In genomic region chr2:181474227-181474626, GRCh38 we compare ENCODE assay signal across 14 cellular contexts. TPM values are rescaled to one million over a fixed set of nuclear protein-coding genes. Genes with fewer than 3 reads are reported as not detected.
DNase-seq lines count a peak whose midpoint lies in the region; ATAC-seq, FAIRE-seq and TF ChIP-seq lines count a peak whose summit lies in the region.
"Had no signal": no experiment of that assay in that cellular context is flagged by ENCODE, and none has a peak within 500 bp of the region (broad histone marks: within the 10 kb centered on the region; RNA-seq: fewer than 3 reads in every experiment).

No MANE protein-coding gene starts in this region.

- TF ChIP-seq CTCF in IMR-90 (conservative IDR thresholded peaks at IDR 0.05; ENCODE audit: low read depth, low read length) = no peak
- TF ChIP-seq CTCF in bronchial epithelial cell (IDR thresholded peaks at IDR 0.05; ENCODE audit: insufficient read depth, low read length, severe bottlenecking) = no peak
- TF ChIP-seq CTCF in left ventricle myocardium inferior (IDR thresholded peaks at IDR 0.05; ENCODE audit: borderline replicate concordance) = no peak
- TF ChIP-seq CTCF in OCI-LY7 (conservative IDR thresholded peaks at IDR 0.05; ENCODE audit: low read length) = no peak

- no peak overlapping the region for H3K4me3 ChIP-seq in CD8-positive, alpha-beta memory T cell (ENCODE audit: low read length)
- H3K4me3 ChIP-seq in IMR-90 (ENCODE audit: insufficient read depth, low read depth, low read length) = no peak overlapping the region
- no peak overlapping the region for H3K4me3 ChIP-seq in bronchial epithelial cell (ENCODE audit: low read depth, low read length)
- H3K4me3 ChIP-seq in left ventricle myocardium inferior = no peak overlapping the region
- H3K4me3 ChIP-seq in OCI-LY7 (ENCODE audit: low read depth, low read length, poor library complexity, severe bottlenecking) = no peak overlapping the region
- H3K4me3 ChIP-seq: PC-9 had no signal

- H3K56ac ChIP-seq in IMR-90 (ENCODE audit: extremely low read depth, insufficient read depth, low read length) = no peak overlapping the region

- H2BK15ac ChIP-seq in IMR-90 (ENCODE audit: low read depth, low read length) = no peak overlapping the region

- POLR2A ChIA-PET in CD8-positive, alpha-beta memory T cell (lab: Charles Lee) = no interaction called here
- POLR2A ChIA-PET in IMR-90 (lab: Charles Lee; ENCODE audit: unreplicated experiment) (no interaction called here), OCI-LY7 (lab: Charles Lee) (interaction anchor here (0.8 to 1.8 kb wide), 3 partner anchors 11 to 170 kb away, joined by 3 to 6 read pairs (median 3); no protein-coding TSS in a partner anchor)

- CTCF ChIA-PET in CD8-positive, alpha-beta memory T cell (lab: Charles Lee) = interaction anchor here (1.9 to 5.6 kb wide), 2 partner anchors 8 to 16 kb away, joined by 5 to 22 read pairs; partner anchors contain the start of gene ITGA4
- CTCF ChIA-PET in IMR-90 (lab: Yijun Ruan, JAX) = no interaction called here
- CTCF ChIA-PET in OCI-LY7 (lab: Charles Lee; ENCODE audit: unreplicated experiment) = no interaction called here

- H4K5ac ChIP-seq in IMR-90 (ENCODE audit: low read depth, low read length) = no peak overlapping the region

- H2AK9ac ChIP-seq in IMR-90 (replicated peaks; ENCODE audit: low read depth, low read length, poor library complexity) = no peak overlapping the region

- H4K20me1 ChIP-seq in IMR-90 (ENCODE audit: insufficient read depth, low read length) (no peaks in the 10 kb centered on the region), OCI-LY7 (ENCODE audit: insufficient read depth, low read length) (no peaks in the 10 kb centered on the region)

- TF ChIP-seq POLR2A in IMR-90 (IDR thresholded peaks at IDR 0.05; ENCODE audit: low read depth, low read length) = no peak

- peaks cover 72 to 95% (median 83%) of the 10 kb centered on the region in 3 donors for H3K4me1 Mint-ChIP-seq in CD8-positive, alpha-beta memory T cell
- H3K4me1 Mint-ChIP-seq in stimulated activated effector memory CD8-positive, alpha-beta T cell treated with anti-CD3 and anti-CD28 coated beads, Interleukin-12 subunit alpha, Interleukin-12 subunit beta, amount 100 ng/mL, for 72 hours = peaks cover 52% of the 10 kb centered on the region

- H4K91ac ChIP-seq in IMR-90 (ENCODE audit: insufficient read depth, low read depth, low read length) = no peak overlapping the region

- H3K9me2 ChIP-seq in OCI-LY7 (ENCODE audit: insufficient read depth, low read length) = no peaks in the 10 kb centered on the region

- dilution Hi-C loops in IMR-90 (cut with HindIII; ENCODE audit: low sequenced_read_pairs, unreplicated experiment) = no loop called here

- FAIRE-seq in bronchial epithelial cell (lab: Jason Lieb, UNC) = no peak

- H3K27ac ChIP-seq in CD8-positive, alpha-beta memory T cell (ENCODE audit: low read depth, low read length) = no peak overlapping the region
- H3K27ac ChIP-seq in IMR-90 (ENCODE audit: insufficient read depth, low read length) (no peak overlapping the region), left ventricle myocardium inferior (replicated peaks) (no peak overlapping the region), OCI-LY7 (ENCODE audit: low read depth, low read length, poor library complexity, severe bottlenecking) (no peak overlapping the region)
- H3K27ac ChIP-seq: PC-9 had no signal

- no peak overlapping the region for H4K8ac ChIP-seq in IMR-90 (ENCODE audit: low read depth in 2 of 2, low read length in 2 of 2)

- no peak for DNase-seq in CD8-positive, alpha-beta memory T cell
- DNase-seq in IMR-90 = peak; percentile 26
- peak; percentile 2 for DNase-seq in bronchial epithelial cell (ENCODE audit: low read depth)
- DNase-seq in stimulated activated effector memory CD8-positive, alpha-beta T cell treated with anti-CD3 and anti-CD28 coated beads, Interleukin-12 subunit alpha, Interleukin-12 subunit beta, amount 100 ng/mL, for 72 hours (ENCODE audit: low spot score in 2 of 2) = no peak
- DNase-seq in left ventricle myocardium inferior = no peak
- no peak for DNase-seq in OCI-LY7 (ENCODE audit: low spot score)
- no peak for DNase-seq in ureter (ENCODE audit: low spot score)
- DNase-seq: DMS153, H9, NCI-H1436 treated with DMSO at 0.1 percent for 48 hours, NCI-H2081, NCI-H526, PC-9 had no signal

- peaks cover 36 to 86% (median 42%) of the 10 kb centered on the region in 3 donors for H3K36me3 Mint-ChIP-seq in CD8-positive, alpha-beta memory T cell
- H3K36me3 Mint-ChIP-seq in stimulated activated effector memory CD8-positive, alpha-beta T cell treated with anti-CD3 and anti-CD28 coated beads, Interleukin-12 subunit alpha, Interleukin-12 subunit beta, amount 100 ng/mL, for 72 hours = peaks cover 91% of the 10 kb centered on the region

- intact Hi-C loops in IMR-90 (cut with micrococcal nuclease) = no loop called here
- intact Hi-C loops in left ventricle myocardium inferior (cut with micrococcal nuclease) = no loop called here
- intact Hi-C loops in OCI-LY7 (cut with micrococcal nuclease; ENCODE audit: unreplicated experiment) = loop anchor here (10.0 kb wide), 1 partner anchor 421 kb away; the partner anchor contains the start of gene ITPRID2

- no peaks in the 10 kb centered on the region for H3K27me3 ChIP-seq in CD8-positive, alpha-beta memory T cell (ENCODE audit: insufficient read depth, low read length, poor library complexity, severe bottlenecking)
- H3K27me3 ChIP-seq in IMR-90 (ENCODE audit: control insufficient read depth, insufficient read depth, low read length) = no peaks in the 10 kb centered on the region
- no peaks in the 10 kb centered on the region for H3K27me3 ChIP-seq in bronchial epithelial cell (ENCODE audit: control insufficient read depth, insufficient read depth, low read length)
- no peaks in the 10 kb centered on the region for H3K27me3 ChIP-seq in left ventricle myocardium inferior (ENCODE audit: low read depth)

- no CpG with 5 or more reads among the region's 2 CpGs for WGBS in IMR-90 (ENCODE audit: extremely low coverage in 2 of 2, insufficient read length in 1 of 2), 2 experiments

- BruUV-seq in IMR-90 (replicated peaks; lab: Mats Ljungman, UMichigan) (no TSS peak), OCI-LY7 (replicated peaks; lab: Mats Ljungman, UMichigan) (no TSS peak)

- H3K18ac ChIP-seq in IMR-90 (ENCODE audit: low read depth, low read length) = no peak overlapping the region

- no peaks in the 10 kb centered on the region for H3K9me3 ChIP-seq in CD8-positive, alpha-beta memory T cell (ENCODE audit: low read length)
- H3K9me3 ChIP-seq in IMR-90 (ENCODE audit: control insufficient read depth, insufficient read depth, low read length) (no peaks in the 10 kb centered on the region), left ventricle myocardium inferior (replicated peaks) (no peaks in the 10 kb centered on the region), OCI-LY7 (ENCODE audit: low read length) (no peaks in the 10 kb centered on the region)

- H3K9ac ChIP-seq in IMR-90 (ENCODE audit: low read depth, low read length) = no peak overlapping the region

- H3K79me2 ChIP-seq in OCI-LY7 (ENCODE audit: insufficient read depth, low read depth, low read length) = no peaks in the 10 kb centered on the region; the same call in 1 of the 2 replicates

- peak overlapping the region in 7 of 8 donors; percentile 13 to 86 (median 50) for H3K27ac Mint-ChIP-seq in CD8-positive, alpha-beta memory T cell
- peak overlapping the region; percentile 71 for H3K27ac Mint-ChIP-seq in stimulated activated effector memory CD8-positive, alpha-beta T cell treated with anti-CD3 and anti-CD28 coated beads, Interleukin-12 subunit alpha, Interleukin-12 subunit beta, amount 100 ng/mL, for 72 hours
- H3K27ac Mint-ChIP-seq: H9 had no signal

- TF ChIP-seq RAD21 in IMR-90 (IDR thresholded peaks at IDR 0.05; ENCODE audit: low read length) = no peak

- H3K27me3 Mint-ChIP-seq in CD8-positive, alpha-beta memory T cell = no peaks in the 10 kb centered on the region

- in situ Hi-C loops in IMR-90 (cut with MboI; ENCODE audit: low sequenced_read_pairs) = no loop called here

- H2BK5ac ChIP-seq in IMR-90 (ENCODE audit: low read depth, low read length, poor library complexity, severe bottlenecking) = no peak overlapping the region

- peaks cover 27% of the 10 kb centered on the region for H3K36me3 ChIP-seq in CD8-positive, alpha-beta memory T cell (ENCODE audit: insufficient read depth, low read length)
- H3K36me3 ChIP-seq in IMR-90 (ENCODE audit: control insufficient read depth, insufficient read depth, low read length) = no peaks in the 10 kb centered on the region
- no peaks in the 10 kb centered on the region for H3K36me3 ChIP-seq in bronchial epithelial cell (ENCODE audit: control insufficient read depth, insufficient read depth, low read length)
- H3K36me3 ChIP-seq in left ventricle myocardium inferior = no peaks in the 10 kb centered on the region
- H3K36me3 ChIP-seq in OCI-LY7 (ENCODE audit: insufficient read depth, low read length) = peaks cover 32% of the 10 kb centered on the region

- H2AFZ ChIP-seq in IMR-90 (replicated peaks; ENCODE audit: low read length, poor library complexity) (no peak overlapping the region), OCI-LY7 (ENCODE audit: low read length) (no peak overlapping the region)

- no peak overlapping the region for H2AK5ac ChIP-seq in IMR-90 (ENCODE audit: low read depth, low read length)

- H3K4me1 ChIP-seq in CD8-positive, alpha-beta memory T cell (ENCODE audit: insufficient read depth, low read length) = peaks cover 47% of the 10 kb centered on the region
- H3K4me1 ChIP-seq in IMR-90 (ENCODE audit: control insufficient read depth, insufficient read depth, low read length) = no peaks in the 10 kb centered on the region
- H3K4me1 ChIP-seq in left ventricle myocardium inferior = peaks cover 4% of the 10 kb centered on the region
- H3K4me1 ChIP-seq in OCI-LY7 (ENCODE audit: insufficient read depth, low read length, poor library complexity, severe bottlenecking) = no peaks in the 10 kb centered on the region

- H3K4ac ChIP-seq in IMR-90 (ENCODE audit: low read depth, low read length) = no peak overlapping the region

- no peaks in the 10 kb centered on the region; the same call in 1 of the 2 replicates for H3K9me1 ChIP-seq in IMR-90 (ENCODE audit: insufficient read depth, low read length)

- no peaks in the 10 kb centered on the region; a peak in 1 of 4 replicates for H3K79me1 ChIP-seq in IMR-90 (ENCODE audit: low read depth in 1 of 2, low read length in 2 of 2)

- H2BK20ac ChIP-seq in IMR-90 (ENCODE audit: low read depth, low read length) = no peak overlapping the region

- H2BK120ac ChIP-seq in IMR-90 (ENCODE audit: low read depth, low read length) = no peak overlapping the region

- H3K14ac ChIP-seq in IMR-90 (replicated peaks; ENCODE audit: low read depth, low read length) = no peak overlapping the region

- no peak overlapping the region for H3K23ac ChIP-seq in IMR-90 (ENCODE audit: low read depth, low read length)

- peak; percentile 17; the same call in 1 of the 2 replicates for ATAC-seq in IMR-90 (ENCODE audit: low read depth)
- ATAC-seq in stimulated activated effector memory CD8-positive, alpha-beta T cell treated with anti-CD3 and anti-CD28 coated beads, Interleukin-12 subunit alpha, Interleukin-12 subunit beta, amount 100 ng/mL, for 72 hours = no peak

- H3K9me3 Mint-ChIP-seq in CD8-positive, alpha-beta memory T cell = peaks cover 0 to 3% (median 0%) of the 10 kb centered on the region in 5 donors
- no peaks in the 10 kb centered on the region for H3K9me3 Mint-ChIP-seq in stimulated activated effector memory CD8-positive, alpha-beta T cell treated with anti-CD3 and anti-CD28 coated beads, Interleukin-12 subunit alpha, Interleukin-12 subunit beta, amount 100 ng/mL, for 72 hours
- H3K9me3 Mint-ChIP-seq: H9 had no signal

- H3K4me3 Mint-ChIP-seq in CD8-positive, alpha-beta memory T cell = peak overlapping the region in 4 of 7 donors; percentile 23 to 66 (median 46)
- H3K4me3 Mint-ChIP-seq in stimulated activated effector memory CD8-positive, alpha-beta T cell treated with anti-CD3 and anti-CD28 coated beads, Interleukin-12 subunit alpha, Interleukin-12 subunit beta, amount 100 ng/mL, for 72 hours = no peak overlapping the region
- H3K4me3 Mint-ChIP-seq: H9 had no signal

- no peak overlapping the region for H3K4me2 ChIP-seq in IMR-90 (ENCODE audit: low read depth, low read length)
- no peak overlapping the region for H3K4me2 ChIP-seq in OCI-LY7 (ENCODE audit: low read length)

RNA-seq across cellular contexts. Expression of gene ITGA4, which starts 17.0 kb away (rescaled TPM):
- 100 to 1,000 TPM; 142 TPM for total RNA-seq in CD8-positive, alpha-beta memory T cell
- 212 TPM for polyA plus RNA-seq in CD8-positive, alpha-beta memory T cell
- 13.6 and 20.6 TPM in 2 replicates for total RNA-seq in IMR-90 (2012; rRNA removed)
- polyA plus RNA-seq in IMR-90 (2012; rRNA removed) = 5.8 and 6.9 TPM in 2 replicates
- polyA plus RNA-seq in IMR-90 (2012; cell fraction: cytosol; rRNA removed) = 1.9 and 4.0 TPM in 2 replicates
- polyA plus RNA-seq in IMR-90 (2012; cell fraction: nucleus; rRNA removed; ENCODE audit: low replicate concordance) = 3.8 and 4.1 TPM in 2 replicates
- under 0.01 and 0.79 TPM in 2 replicates for total RNA-seq in bronchial epithelial cell
- total RNA-seq in left ventricle myocardium inferior = 0.74 TPM
- total RNA-seq in OCI-LY7 (2014; rRNA removed; shearing (Covaris generic)) = 55.1 and 61.8 TPM in 2 replicates
- total RNA-seq in OCI-LY7 (2022) = 53.5 and 61.7 TPM in 2 replicates
- total RNA-seq in ureter = 7.4 TPM
- total RNA-seq: HT-29 had no signal

Comparison
In these comparisons a context has a peak if more than half of its experiments do, and no peak if none do; other contexts are left out.
1. DNase-seq: peak in IMR-90 (single experiment) and bronchial epithelial cell (single experiment); none in CD8-positive, alpha-beta memory T cell (0 of 5), stimulated activated effector memory CD8-positive, alpha-beta T cell treated with anti-CD3 and anti-CD28 coated beads, Interleukin-12 subunit alpha, Interleukin-12 subunit beta, amount 100 ng/mL, for 72 hours (0 of 2), left ventricle myocardium inferior (single experiment), OCI-LY7 (single experiment) and ureter (single experiment).